Comparison of ENCODE assay signal across 19 cellular contexts in genomic region chr12:22306311-22306710, GRCh38. TPM values are rescaled to one million over a fixed set of nuclear protein-coding genes. Genes with fewer than 3 reads are reported as not detected.
DNase-seq lines count a peak whose midpoint lies in the region; TF ChIP-seq lines count a peak whose summit lies in the region.
"Had no signal": no experiment of that assay in that cellular context is flagged by ENCODE, and none has a peak within 500 bp of the region (broad histone marks: within the 10 kb centered on the region; RNA-seq: fewer than 3 reads in every experiment).

No MANE protein-coding gene starts in this region.

- no peak overlapping the region for H2AFZ ChIP-seq in GM23248

- CTCF ChIA-PET in HEK293T (lab: Yijun Ruan, JAX), result no interaction called here

- H3K27ac ChIP-seq in GM23248 (no peak overlapping the region), prostate gland (peak overlapping the region; percentile 21 to 68)

- no peaks in the 10 kb centered on the region for H3K9me2 ChIP-seq in GM23248 (ENCODE audit: insufficient read depth)

- no peaks in the 10 kb centered on the region for H3F3A ChIP-seq in GM23248 (ENCODE audit: insufficient read depth)

- intact Hi-C loops in prostate gland (cut with DNase I), result no loop called here

- in situ Hi-C loops in GM23248 (cut with MboI), result no loop called here

- H3K9me3 ChIP-seq in GM23248 (ENCODE audit: low read depth) (no peaks in the 10 kb centered on the region), prostate gland (no peaks in the 10 kb centered on the region)
- H3K9me3 ChIP-seq: BE2C had no signal

- no peak overlapping the region for H3K9ac ChIP-seq in GM23248

- H3K4me1 ChIP-seq in GM23248 (ENCODE audit: insufficient read depth), result no peaks in the 10 kb centered on the region
- H3K4me1 ChIP-seq in prostate gland (replicated peaks), result peaks cover 3% of the 10 kb centered on the region
- H3K4me1 ChIP-seq: BE2C had no signal

- TF ChIP-seq CTCF in cardiac fibroblast (IDR thresholded peaks at IDR 0.05; ENCODE audit: low read depth, low read length) (no peak), prostate gland (IDR thresholded peaks at IDR 0.05) (no peak)

- H3K4me3 ChIP-seq in GM23248 (no peak overlapping the region), cardiac fibroblast (replicated peaks in 1 of 2; ENCODE audit: low read depth in 2 of 2, low read length in 2 of 2) (no peak overlapping the region), prostate gland (no peak overlapping the region)

- peak; percentile 5 for DNase-seq in GM23248
- DNase-seq in cardiac fibroblast (ENCODE audit: low read depth in 2 of 2), result peak; percentile 53 to 78
- DNase-seq in fibroblast of peridontal ligament (ENCODE audit: extremely low read depth), result peak; percentile 54
- no peak for DNase-seq in prostate gland (ENCODE audit: low spot score)
- no peak for DNase-seq in activated CD4-positive, alpha-beta T cell treated with anti-CD3 and anti-CD28 coated beads for 4 hours
- DNase-seq in superior temporal gyrus (ENCODE audit: extremely low spot score), result no peak
- no peak for DNase-seq in HEK293T (ENCODE audit: extremely low spot score)
- DNase-seq in DMS153 (lab: John Stamatoyannopoulos, UW), result no peak
- DNase-seq: 8988T; BE2C; C1 segment of cervical spinal cord; CD4-positive, CD25-positive, alpha-beta regulatory T cell; CD8-positive, alpha-beta memory T cell; COR-L47; DMS 273 treated with DMSO at 0.1 percent for 48 hours; GOT3; H7 had no signal

- H3K36me3 ChIP-seq in GM23248 (ENCODE audit: low read depth) (no peaks in the 10 kb centered on the region), prostate gland (no peaks in the 10 kb centered on the region)
- H3K36me3 ChIP-seq: BE2C had no signal

- H3K4me2 ChIP-seq in GM23248 (ENCODE audit: unreplicated experiment), result no peak overlapping the region

- H4K20me1 ChIP-seq in GM23248 (ENCODE audit: insufficient read depth), result no peaks in the 10 kb centered on the region

- POLR2A ChIA-PET in HEK293T (lab: Yijun Ruan, JAX), result no interaction called here

- H3K27me3 ChIP-seq in GM23248 (replicated peaks; ENCODE audit: insufficient read depth), result peaks cover 11% of the 10 kb centered on the region
- no peaks in the 10 kb centered on the region for H3K27me3 ChIP-seq in prostate gland (replicated peaks; ENCODE audit: insufficient read depth)
- H3K27me3 ChIP-seq: BE2C had no signal

- no peaks in the 10 kb centered on the region for H3K79me2 ChIP-seq in GM23248 (ENCODE audit: insufficient read depth)

- no peak for TF ChIP-seq POLR2A in prostate gland (IDR thresholded peaks at IDR 0.05)

TF ChIP-seq in HEK293T, 16 proteins besides CTCF, POLR2A, EP300 and RAD21:
- TF ChIP-seq SUZ12 (IDR thresholded peaks at IDR 0.05) (no peak), HDGF (IDR thresholded peaks at IDR 0.05; ENCODE audit: borderline replicate concordance) (no peak), PKNOX1 (IDR thresholded peaks at IDR 0.05) (no peak), BHLHE40 (IDR thresholded peaks at IDR 0.05; ENCODE audit: borderline replicate concordance) (no peak), LEF1 (IDR thresholded peaks at IDR 0.05; ENCODE audit: borderline replicate concordance) (no peak), FOXK2 (IDR thresholded peaks at IDR 0.05) (no peak), L3MBTL2 (conservative IDR thresholded peaks at IDR 0.05) (no peak), TARDBP (IDR thresholded peaks at IDR 0.05) (no peak), FOXA1 (IDR thresholded peaks at IDR 0.05) (no peak), FOXM1 (IDR thresholded peaks at IDR 0.05; ENCODE audit: borderline replicate concordance) (no peak)

RNA-seq across cellular contexts. Expression of gene ST8SIA1, which starts 28.2 kb away (rescaled TPM):
- not detected in 2 replicates for total RNA-seq in GM23248 (2014; rRNA removed; shearing (Covaris generic))
- 0.15 TPM in 1 of 2 replicates, not detected in the other for polyA plus RNA-seq in GM23248 (2016; fragmentation: Nextera tagmentation; extraction: Ambion mirVana)
- total RNA-seq in prostate gland, result 10 to 100 TPM; 17.7 to 18.8 TPM
- total RNA-seq: HepG2 had no signal
- polyA plus RNA-seq: HepG2, IgD-negative memory B cell had no signal

Comparison
In these comparisons a context has a peak if more than half of its experiments do, and no peak if none do; other contexts are left out.
1. DNase-seq: peak in GM23248 (single experiment), cardiac fibroblast (2 of 2) and fibroblast of peridontal ligament (single experiment); none in prostate gland (single experiment), activated CD4-positive, alpha-beta T cell treated with anti-CD3 and anti-CD28 coated beads for 4 hours (0 of 2), superior temporal gyrus (single experiment), HEK293T (single experiment) and DMS153 (single experiment).
2. RNA of gene ST8SIA1, which starts 28.2 kb away (total RNA-seq): 17.7 to 18.8 TPM in prostate gland; not detected in GM23248; every median in the first group is over 10 times any median in the second.